1 cellular context compared by ENCODE assay signal in the genomic region with DNA sequence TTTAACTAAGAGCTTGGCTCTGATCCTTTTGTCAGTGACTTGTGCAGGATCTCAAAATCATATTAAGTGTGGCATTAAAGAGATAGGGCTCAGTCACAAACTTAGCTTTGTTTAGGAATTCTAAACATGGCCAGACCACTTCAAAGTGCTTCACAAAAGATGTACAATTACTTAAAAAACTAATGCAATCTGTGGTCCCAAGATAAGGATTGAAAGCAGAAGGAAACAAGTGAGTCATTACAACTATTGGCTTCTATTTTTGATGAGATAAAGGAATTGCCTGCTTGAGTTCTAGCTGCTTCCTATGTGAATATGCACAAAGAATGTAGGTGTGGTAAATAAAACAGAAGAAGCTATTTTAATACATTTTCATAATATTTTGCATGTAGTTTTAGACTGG.
TF ChIP-seq lines count a peak whose summit lies in the region.

No MANE protein-coding gene starts in this region.

TF ChIP-seq in SK-N-SH treated with all-trans-retinoic acid at 6 μM for 48 hours, 23 proteins besides CTCF, POLR2A, EP300 and RAD21 (continued from another document):
- TF ChIP-seq, protein P1, sequence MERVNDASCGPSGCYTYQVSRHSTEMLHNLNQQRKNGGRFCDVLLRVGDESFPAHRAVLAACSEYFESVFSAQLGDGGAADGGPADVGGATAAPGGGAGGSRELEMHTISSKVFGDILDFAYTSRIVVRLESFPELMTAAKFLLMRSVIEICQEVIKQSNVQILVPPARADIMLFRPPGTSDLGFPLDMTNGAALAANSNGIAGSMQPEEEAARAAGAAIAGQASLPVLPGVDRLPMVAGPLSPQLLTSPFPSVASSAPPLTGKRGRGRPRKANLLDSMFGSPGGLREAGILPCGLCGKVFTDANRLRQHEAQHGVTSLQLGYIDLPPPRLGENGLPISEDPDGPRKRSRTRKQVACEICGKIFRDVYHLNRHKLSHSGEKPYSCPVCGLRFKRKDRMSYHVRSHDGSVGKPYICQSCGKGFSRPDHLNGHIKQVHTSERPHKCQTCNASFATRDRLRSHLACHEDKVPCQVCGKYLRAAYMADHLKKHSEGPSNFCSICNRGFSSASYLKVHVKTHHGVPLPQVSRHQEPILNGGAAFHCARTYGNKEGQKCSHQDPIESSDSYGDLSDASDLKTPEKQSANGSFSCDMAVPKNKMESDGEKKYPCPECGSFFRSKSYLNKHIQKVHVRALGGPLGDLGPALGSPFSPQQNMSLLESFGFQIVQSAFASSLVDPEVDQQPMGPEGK (CRISPR knock-in tag; IDR thresholded peaks at IDR 0.05; ENCODE audit: borderline replicate concordance): peak; percentile 76; the same call in 1 of the 2 replicates
- TF ChIP-seq GLIS3 (CRISPR knock-in tag; IDR thresholded peaks at IDR 0.05) (no peak), ZNF70 (CRISPR knock-in tag; IDR thresholded peaks at IDR 0.05) (no peak), SNAI2 (CRISPR knock-in tag; IDR thresholded peaks at IDR 0.05) (peak; percentile 79; the same call in 1 of the 2 replicates), ARNTL (CRISPR knock-in tag; IDR thresholded peaks at IDR 0.05; ENCODE audit: borderline replicate concordance, low read depth) (no peak), OSR1 (CRISPR knock-in tag; IDR thresholded peaks at IDR 0.05) (no peak), ISL1 (CRISPR knock-in tag; IDR thresholded peaks at IDR 0.05) (peak; percentile 97), TCF4 (CRISPR knock-in tag; IDR thresholded peaks at IDR 0.05; ENCODE audit: borderline replicate concordance) (peak; percentile 63; the same call in 1 of the 2 replicates), PPARA (CRISPR knock-in tag; IDR thresholded peaks at IDR 0.05; ENCODE audit: borderline replicate concordance) (no peak), ZNF565 (CRISPR knock-in tag; conservative IDR thresholded peaks at IDR 0.05; ENCODE audit: low read depth) (no peak), ZC3H10 (CRISPR knock-in tag; IDR thresholded peaks at IDR 0.05) (no peak), CSDC2 (CRISPR knock-in tag; IDR thresholded peaks at IDR 0.05) (no peak), ZFP3 (CRISPR knock-in tag; IDR thresholded peaks at IDR 0.05) (peak; percentile 85), TOX (CRISPR knock-in tag; IDR thresholded peaks at IDR 0.05; ENCODE audit: borderline replicate concordance) (no peak), ZFP30 (CRISPR knock-in tag; IDR thresholded peaks at IDR 0.05) (no peak)
- TF ChIP-seq, protein P2, sequence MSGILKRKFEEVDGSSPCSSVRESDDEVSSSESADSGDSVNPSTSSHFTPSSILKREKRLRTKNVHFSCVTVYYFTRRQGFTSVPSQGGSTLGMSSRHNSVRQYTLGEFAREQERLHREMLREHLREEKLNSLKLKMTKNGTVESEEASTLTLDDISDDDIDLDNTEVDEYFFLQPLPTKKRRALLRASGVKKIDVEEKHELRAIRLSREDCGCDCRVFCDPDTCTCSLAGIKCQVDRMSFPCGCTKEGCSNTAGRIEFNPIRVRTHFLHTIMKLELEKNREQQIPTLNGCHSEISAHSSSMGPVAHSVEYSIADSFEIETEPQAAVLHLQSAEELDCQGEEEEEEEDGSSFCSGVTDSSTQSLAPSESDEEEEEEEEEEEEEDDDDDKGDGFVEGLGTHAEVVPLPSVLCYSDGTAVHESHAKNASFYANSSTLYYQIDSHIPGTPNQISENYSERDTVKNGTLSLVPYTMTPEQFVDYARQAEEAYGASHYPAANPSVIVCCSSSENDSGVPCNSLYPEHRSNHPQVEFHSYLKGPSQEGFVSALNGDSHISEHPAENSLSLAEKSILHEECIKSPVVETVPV (CRISPR knock-in tag; IDR thresholded peaks at IDR 0.05): no peak
